ENCODE assay signal across 8 cellular contexts in the genomic region with DNA sequence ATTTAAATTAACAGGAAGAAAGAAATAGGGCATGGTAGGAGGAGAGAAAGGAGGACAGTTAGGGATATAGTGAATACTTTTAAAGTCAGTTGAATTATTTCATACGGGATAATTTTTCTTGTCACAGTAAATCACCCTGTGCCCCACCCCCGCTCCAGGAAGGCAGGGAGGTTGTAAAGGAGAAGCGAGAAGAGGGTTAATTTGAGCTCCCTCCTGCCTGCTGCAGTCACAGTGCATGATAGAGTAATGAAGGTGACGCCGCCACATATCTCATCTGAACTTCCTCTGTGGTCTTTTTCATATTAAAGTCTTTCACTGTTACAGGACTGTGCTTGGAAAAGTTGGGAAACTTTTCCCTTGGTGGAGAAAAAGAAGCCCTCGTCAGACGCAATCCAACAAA. TPM values are rescaled to one million over a fixed set of nuclear protein-coding genes. Genes with fewer than 3 reads are reported as not detected.
A peak's percentile ranks its signal among the peaks of the same experiment; 100 is the strongest.
DNase-seq lines count a peak whose midpoint lies in the region; ATAC-seq and TF ChIP-seq lines count a peak whose summit lies in the region.

No MANE protein-coding gene starts in this region.

- H3K4me1 Mint-ChIP-seq in T-cell, result peaks cover 35 to 50% (median 48%) of the 10 kb centered on the region in 3 donors

- peak overlapping the region; percentile 86 to 91 (median 87) for H3K4me3 Mint-ChIP-seq in T-cell

- peak in 6 of 34 experiments; percentile 1 to 30 (median 8) for DNase-seq in T-cell
- DNase-seq in foreskin fibroblast, result no peak
- no peak for DNase-seq in psoas muscle
- no peak for DNase-seq in cerebellar cortex (ENCODE audit: low spot score)
- DNase-seq in effector CD4-positive, alpha-beta T cell, result no peak
- no peak for DNase-seq in 8988T
- DNase-seq in NCI-H128 (lab: John Stamatoyannopoulos, UW; ENCODE audit: unreplicated experiment), result no peak

- peak overlapping the region; percentile 82; the same call in 1 of the 2 replicates for H3K27ac ChIP-seq in HEK293 (ENCODE audit: extremely low read depth, low read depth, low read length)
- peak overlapping the region; percentile 24 for H3K27ac ChIP-seq in psoas muscle

- ATAC-seq in T-cell (replicated peaks in 1 of 4) (peak in 1 of 4 experiments; percentile 29), psoas muscle (peak in 1 of 4 donors; percentile 1)

- POLR2A ChIA-PET in HEK293 (lab: Yijun Ruan, JAX), result interaction anchor here (0.9 to 2.3 kb wide), 6 partner anchors 9 to 803 kb away, joined by 3 to 14 read pairs (median 6); partner anchors contain the start of gene RFK
- POLR2A ChIA-PET in T-cell (lab: Charles Lee), result no interaction called here

- intact Hi-C loops in psoas muscle (cut with DNase I), result no loop called here

- CTCF ChIA-PET in HEK293 (lab: Yijun Ruan, JAX) (interaction anchor here (0.6 to 2.9 kb wide), 8 partner anchors 14 to 798 kb away, joined by 3 to 12 read pairs (median 4); no protein-coding TSS in a partner anchor), T-cell (lab: Charles Lee) (no interaction called here)

- no peaks in the 10 kb centered on the region for H3K9me3 Mint-ChIP-seq in T-cell

- peak overlapping the region; percentile 84 to 89 for H3K27ac Mint-ChIP-seq in T-cell

- H3K4me3 ChIP-seq in HEK293 (ENCODE audit: low read depth, low read length) (peak overlapping the region; percentile 81), foreskin fibroblast (ENCODE audit: low read depth in 1 of 2, low read length in 2 of 2) (peak overlapping the region; percentile 52 to 92), psoas muscle (peak overlapping the region; percentile 74)

- H3K36me3 Mint-ChIP-seq in T-cell, result no peaks in the 10 kb centered on the region

- H3K9me3 ChIP-seq in HEK293 (ENCODE audit: control insufficient read depth, insufficient read depth, low read depth, low read length) (no peaks in the 10 kb centered on the region), psoas muscle (no peaks in the 10 kb centered on the region)

- no peak for TF ChIP-seq CTCF in HEK293 (tag by site-specific recombination; IDR thresholded peaks at IDR 0.05)
- no peak for TF ChIP-seq CTCF in foreskin fibroblast (IDR thresholded peaks at IDR 0.05; ENCODE audit: low read depth, low read length)
- no peak for TF ChIP-seq CTCF in psoas muscle (IDR thresholded peaks at IDR 0.05)

- H3K27me3 Mint-ChIP-seq in T-cell, result peaks cover 0 to 18% of the 10 kb centered on the region in 2 donors

- 2 to 5% (median 3%) methylated on average over 7 of the region's 7 CpGs for WGBS in psoas muscle, 3 donors

- H3K36me3 ChIP-seq in HEK293 (ENCODE audit: control insufficient read depth in 2 of 2, insufficient read depth in 1 of 2, low read length in 2 of 2), result no peaks in the 10 kb centered on the region
- H3K36me3 ChIP-seq in psoas muscle (ENCODE audit: insufficient read depth in 1 of 2, low read depth in 1 of 2), result no peaks in the 10 kb centered on the region

- H3K4me1 ChIP-seq in HEK293 (ENCODE audit: control insufficient read depth, insufficient read depth, low read length) (peaks cover 11% of the 10 kb centered on the region), psoas muscle (peaks cover 6% of the 10 kb centered on the region)

- peaks cover 0 to 11% (median 0%) of the 10 kb centered on the region in 3 donors for H3K27me3 ChIP-seq in psoas muscle (ENCODE audit: insufficient read depth in 3 of 3, low read length in 2 of 3)

TF ChIP-seq in HEK293, 187 proteins besides CTCF, POLR2A, EP300 and RAD21:
- TF ChIP-seq SP2 (tag by site-specific recombination; IDR thresholded peaks at IDR 0.05) (peak; percentile 46), ZNF23 (tag by site-specific recombination; IDR thresholded peaks at IDR 0.05; ENCODE audit: borderline replicate concordance) (no peak), ZNF76 (tag by site-specific recombination; IDR thresholded peaks at IDR 0.05; ENCODE audit: borderline replicate concordance, low read depth) (no peak), IKZF3 (tag by site-specific recombination; IDR thresholded peaks at IDR 0.05) (0 out of 2 replicates have a peak, but pooled peaks have one; percentile 65), TRIM28 (IDR thresholded peaks at IDR 0.05; ENCODE audit: borderline replicate concordance, low read length) (peak; percentile 22; the same call in 1 of the 2 replicates), ZNF558 (tag by site-specific recombination; IDR thresholded peaks at IDR 0.05) (peak; percentile 97), ZNF394 (tag by site-specific recombination; IDR thresholded peaks at IDR 0.05; ENCODE audit: borderline replicate concordance) (peak; percentile 19; the same call in 1 of the 2 replicates)

RNA-seq across cellular contexts. Expression of gene PCSK5, which starts 0.9 kb away (rescaled TPM):
- total RNA-seq in T-cell (10 to 100 TPM in 4 of 5 donors, 1 to 10 TPM in 1; 9.1 to 24.1 (median 12.7) TPM), psoas muscle (1 to 10 TPM; 1.8 to 4.4 (median 3.7) TPM)
- polyA plus RNA-seq in psoas muscle, result 1 to 10 TPM in 1 of 3 donors, under 1 TPM in 2; 0.75 to 2.3 (median 0.79) TPM
